Comparison of ENCODE assay signal across 1 cellular context in the genomic region with DNA sequence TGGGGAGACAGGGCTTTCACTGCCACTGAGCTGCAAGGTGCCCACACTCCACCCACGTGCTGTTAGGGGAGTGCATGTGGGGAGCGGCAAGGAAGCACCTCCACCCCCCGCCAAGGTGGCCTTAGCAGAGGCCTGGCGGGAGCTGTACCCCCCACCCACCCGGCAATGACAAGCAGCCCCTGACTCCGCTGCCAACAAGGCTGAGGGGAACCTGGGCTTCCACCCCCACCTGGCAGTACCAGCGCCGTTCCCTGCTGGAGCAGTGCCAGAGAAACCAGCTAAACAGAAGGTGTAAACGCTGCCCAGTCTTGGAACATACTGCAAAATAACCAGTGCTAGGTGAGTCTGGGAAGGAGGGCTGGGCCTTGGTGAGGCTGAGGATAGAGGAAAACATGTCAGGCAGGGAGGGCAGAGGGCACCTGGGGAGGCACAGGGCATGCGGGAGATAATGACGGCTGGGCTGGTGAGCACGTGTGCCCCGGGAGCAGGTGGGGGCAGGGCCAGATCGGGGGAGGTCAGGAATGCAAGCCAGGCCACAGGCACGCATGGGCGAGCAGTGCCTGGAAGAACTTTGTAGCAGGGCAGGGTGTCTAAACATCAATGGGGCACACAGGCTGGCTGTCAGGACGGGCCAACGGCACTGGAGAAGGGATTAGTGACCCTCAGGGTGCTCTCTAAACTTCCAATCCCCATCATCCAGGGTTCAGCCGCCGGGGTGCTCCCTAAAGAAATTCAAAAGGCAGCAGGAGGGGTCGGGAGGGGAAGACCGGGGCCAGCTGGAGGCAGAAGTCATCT.
TF ChIP-seq lines count a peak whose summit lies in the region.

No MANE protein-coding gene starts in this region.

TF ChIP-seq in H1, 55 proteins besides CTCF, POLR2A, EP300 and RAD21:
- TF ChIP-seq, protein P1, sequence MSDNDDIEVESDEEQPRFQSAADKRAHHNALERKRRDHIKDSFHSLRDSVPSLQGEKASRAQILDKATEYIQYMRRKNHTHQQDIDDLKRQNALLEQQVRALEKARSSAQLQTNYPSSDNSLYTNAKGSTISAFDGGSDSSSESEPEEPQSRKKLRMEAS (IDR thresholded peaks at IDR 0.05) = peak; percentile 96
- TF ChIP-seq POLR2AphosphoS5 (IDR thresholded peaks at IDR 0.05; ENCODE audit: low read depth, low read length) (peak; percentile 62), PHF8 (conservative IDR thresholded peaks at IDR 0.05; ENCODE audit: low read depth, low read length) (no peak), HDAC2 (IDR thresholded peaks at IDR 0.05; ENCODE audit: borderline replicate concordance in 1 of 2, low read depth in 2 of 2, low read length in 2 of 2) (no peak), TCF12 (IDR thresholded peaks at IDR 0.05; ENCODE audit: low read depth, low read length) (0 out of 2 replicates have a peak, but pooled peaks have one; percentile 36), POU5F1 (IDR thresholded peaks at IDR 0.05; ENCODE audit: low read depth, low read length) (no peak), SAP30 (IDR thresholded peaks at IDR 0.05; ENCODE audit: insufficient read depth, insufficient replicate concordance, low read length) (no peak), RFX5 (IDR thresholded peaks at IDR 0.05; ENCODE audit: borderline replicate concordance, low read depth, low read length) (no peak), GTF2F1 (IDR thresholded peaks at IDR 0.05; ENCODE audit: borderline replicate concordance, low read depth, low read length) (no peak), SIX5 (IDR thresholded peaks at IDR 0.05; ENCODE audit: low read depth, low read length) (no peak), KDM5A (IDR thresholded peaks at IDR 0.05; ENCODE audit: low read length) (no peak), SRF (IDR thresholded peaks at IDR 0.05; ENCODE audit: low read depth, low read length) (no peak), BCL11A (IDR thresholded peaks at IDR 0.05; ENCODE audit: low read depth in 2 of 2, low read length in 2 of 2) (no peak), TEAD4 (IDR thresholded peaks at IDR 0.05; ENCODE audit: low read depth, low read length) (peak; percentile 90), EZH2 (IDR thresholded peaks at IDR 0.05; ENCODE audit: low read depth, low read length, severe bottlenecking) (no peak), TAF1 (IDR thresholded peaks at IDR 0.05; ENCODE audit: low read depth, low read length) (no peak), ASH2L (IDR thresholded peaks at IDR 0.05; ENCODE audit: low read length) (no peak), ATF2 (IDR thresholded peaks at IDR 0.05; ENCODE audit: low read length) (no peak), GABPA (IDR thresholded peaks at IDR 0.05; ENCODE audit: borderline replicate concordance, insufficient read depth, low read length) (0 out of 2 replicates have a peak, but pooled peaks have one; percentile 54), KDM4A (IDR thresholded peaks at IDR 0.05; ENCODE audit: low read depth, low read length, severe bottlenecking) (no peak), CBX8 (IDR thresholded peaks at IDR 0.05; ENCODE audit: borderline replicate concordance, low read depth, low read length) (no peak), ZNF274 (IDR thresholded peaks at IDR 0.05; ENCODE audit: borderline replicate concordance, extremely low read depth, low read length) (no peak), RXRA (IDR thresholded peaks at IDR 0.05; ENCODE audit: insufficient read depth, low read depth, low read length) (no peak), SIN3A (conservative IDR thresholded peaks at IDR 0.05 in 1 of 2, IDR thresholded peaks at IDR 0.05 in 1 of 2; ENCODE audit: low read depth in 1 of 2, low read length in 2 of 2) (peak in 1 of 2 experiments; percentile 71; a peak in 1 of 4 replicates), FOSL1 (IDR thresholded peaks at IDR 0.05; ENCODE audit: insufficient read depth, low read depth, low read length) (no peak), BRCA1 (IDR thresholded peaks at IDR 0.05; ENCODE audit: low read depth, low read length) (no peak), SP1 (IDR thresholded peaks at IDR 0.05; ENCODE audit: low read depth, low read length) (0 out of 2 replicates have a peak, but pooled peaks have one; percentile 58), SIRT6 (IDR thresholded peaks at IDR 0.05; ENCODE audit: low read length) (no peak), SP4 (IDR thresholded peaks at IDR 0.05; ENCODE audit: low read length) (no peak), NANOG (IDR thresholded peaks at IDR 0.05; ENCODE audit: insufficient read depth, low read depth, low read length, poor library complexity, severe bottlenecking) (no peak), EGR1 (IDR thresholded peaks at IDR 0.05; ENCODE audit: borderline replicate concordance, low read depth, low read length) (no peak), KDM1A (IDR thresholded peaks at IDR 0.05; ENCODE audit: borderline replicate concordance, low read length) (peak; percentile 17; the same call in 1 of the 2 replicates), E2F6 (IDR thresholded peaks at IDR 0.05) (peak; percentile 26; the same call in 1 of the 2 replicates), RBBP5 (IDR thresholded peaks at IDR 0.05; ENCODE audit: borderline replicate concordance, low read depth, low read length) (no peak)
